In the genomic region with DNA sequence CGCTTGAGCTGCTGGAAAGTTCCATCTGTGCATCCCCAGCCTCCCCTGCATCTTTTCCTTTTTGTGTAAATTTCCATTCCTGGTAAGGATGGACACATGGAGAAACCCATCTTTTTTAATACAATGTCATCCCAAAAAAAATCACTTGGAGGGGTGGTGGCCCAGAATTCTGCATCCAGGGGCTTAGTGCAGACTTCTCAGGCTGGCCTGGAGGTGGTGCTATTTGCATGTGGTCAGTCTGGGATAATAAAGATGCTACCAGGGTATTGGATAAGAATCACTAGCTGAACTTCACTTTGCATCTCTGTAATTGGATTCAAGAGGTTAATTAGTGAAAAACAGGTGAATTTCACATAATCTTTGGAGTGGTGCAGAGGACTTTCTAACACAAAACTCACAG, we compare ENCODE assay signal across 8 cellular contexts. TPM values are rescaled to one million over a fixed set of nuclear protein-coding genes. Genes with fewer than 3 reads are reported as not detected.
DNase-seq lines count a peak whose midpoint lies in the region; ATAC-seq, FAIRE-seq and TF ChIP-seq lines count a peak whose summit lies in the region.

No MANE protein-coding gene starts in this region.

- H3K36me3 Mint-ChIP-seq in Calu3 (ENCODE audit: insufficient read depth, unreplicated experiment) = peaks cover 50% of the 10 kb centered on the region

- ATAC-seq in HG03442 (IDR thresholded peaks at IDR 0.05; ENCODE audit: unreplicated experiment) = no peak
- no peak for ATAC-seq in HG02938 (IDR thresholded peaks at IDR 0.05; ENCODE audit: unreplicated experiment)

- intact Hi-C loops in Calu3 (cut with micrococcal nuclease; ENCODE audit: unreplicated experiment) = loop anchor here (5.0 kb wide), 1 partner anchor 58 kb away; a partner anchor contains a TSS

- H3K27ac Mint-ChIP-seq in Calu3 (ENCODE audit: unreplicated experiment) = no peak overlapping the region

- FAIRE-seq in RCC 7860 (lab: Jason Lieb, UNC) = no peak

- peak overlapping the region; percentile 95 for H3K4me3 Mint-ChIP-seq in Calu3 (ENCODE audit: low read depth, unreplicated experiment)

- no peaks in the 10 kb centered on the region for H3K27me3 Mint-ChIP-seq in Calu3 (ENCODE audit: unreplicated experiment)

- peak; percentile 72 for DNase-seq in Calu3
- DNase-seq in HEK293T (ENCODE audit: extremely low spot score) = peak; percentile 73
- DNase-seq in RCC 7860 (ENCODE audit: low spot score) = peak; percentile 44
- peak; percentile 73 to 75 for DNase-seq in cardiac fibroblast (ENCODE audit: low read depth in 2 of 2)
- peak; percentile 16 for DNase-seq in mesenteric fat pad (ENCODE audit: low spot score)
- DNase-seq in GOT3 (lab: John Stamatoyannopoulos, UW) = no peak

- BruUV-seq in Calu3 (replicated peaks; lab: Mats Ljungman, UMichigan) = no TSS peak

- peak; percentile 53 for TF ChIP-seq CTCF in Calu3 (IDR thresholded peaks at IDR 0.05; ENCODE audit: unreplicated experiment)
- peak; percentile 84 for TF ChIP-seq CTCF in cardiac fibroblast (IDR thresholded peaks at IDR 0.05; ENCODE audit: low read depth, low read length)

- POLR2A ChIA-PET in HEK293T (lab: Yijun Ruan, JAX) = interaction anchor here (1.2 to 3.7 kb wide), 3 partner anchors 32 to 117 kb away, joined by 4 to 22 read pairs (median 7); a partner anchor contains a TSS

- peaks cover 20% of the 10 kb centered on the region for H3K4me1 Mint-ChIP-seq in Calu3 (ENCODE audit: low read depth, unreplicated experiment)

- CTCF ChIA-PET in Calu3 (lab: Charles Lee) (interaction anchor here (0.6 to 1.0 kb wide), 8 partner anchors 15 to 1190 kb away, joined by 3 to 7 read pairs (median 3); a partner anchor contains a TSS), HEK293T (lab: Yijun Ruan, JAX) (interaction anchor here (0.7 to 2.0 kb wide), 19 partner anchors 16 to 350 kb away, joined by 3 to 12 read pairs (median 4); no protein-coding TSS in a partner anchor)

- H3K9me3 Mint-ChIP-seq in Calu3 (ENCODE audit: low read depth, unreplicated experiment) = peaks cover 3% of the 10 kb centered on the region

- no peak overlapping the region for H3K4me3 ChIP-seq in cardiac fibroblast (replicated peaks in 1 of 2; ENCODE audit: low read depth in 2 of 2, low read length in 2 of 2)

TF ChIP-seq in HEK293T, 16 proteins besides CTCF, POLR2A, EP300 and RAD21:
- no peak for TF ChIP-seq ARNT (IDR thresholded peaks at IDR 0.05)
- no peak for TF ChIP-seq FOXK2 (IDR thresholded peaks at IDR 0.05)
- no peak for TF ChIP-seq SUZ12 (IDR thresholded peaks at IDR 0.05)

RNA-seq across cellular contexts. Expression of a gene that starts 1.8 kb away (rescaled TPM):
- total RNA-seq in Calu3 (2022) (16.0 and 18.0 TPM in 2 replicates), mesenteric fat pad (7.9 TPM)

RNA-seq across cellular contexts. Expression of a gene that starts 55.1 kb away (rescaled TPM):
- total RNA-seq in Calu3 (2022) (53.1 and 53.3 TPM in 2 replicates), mesenteric fat pad (20.3 TPM)

RNA-seq across cellular contexts. Expression of a gene that starts 59.0 kb away (rescaled TPM):
- total RNA-seq in Calu3 (2022) (10.9 and 16.6 TPM in 2 replicates), mesenteric fat pad (67.0 TPM)
